Comparison of ENCODE assay signal across 19 cellular contexts in genomic region chr17:2610640-2611175, GRCh38. TPM values are rescaled to one million over a fixed set of nuclear protein-coding genes. Genes with fewer than 3 reads are reported as not detected.
A peak's percentile ranks its signal among the peaks of the same experiment; 100 is the strongest.
DNase-seq lines count a peak whose midpoint lies in the region; ATAC-seq, FAIRE-seq and TF ChIP-seq lines count a peak whose summit lies in the region.
"Had no signal": no experiment of that assay in that cellular context is flagged by ENCODE, and none has a peak within 500 bp of the region (broad histone marks: within the 10 kb centered on the region; RNA-seq: fewer than 3 reads in every experiment).

No MANE protein-coding gene starts in this region.

- H3K9me1 ChIP-seq in endothelial cell of umbilical vein (replicated peaks; ENCODE audit: control insufficient read depth, extremely low read depth, insufficient read depth, low read length), result peaks cover 2% of the 10 kb centered on the region

- H4K20me1 ChIP-seq in endothelial cell of umbilical vein (replicated peaks; ENCODE audit: control insufficient read depth, extremely low read depth, insufficient read depth, low read length), result peaks cover 14% of the 10 kb centered on the region

- no peaks in the 10 kb centered on the region for H3K27me3 Mint-ChIP-seq in activated T-cell treated with anti-CD3 and anti-CD28 coated beads, Interleukin-2, amount 50 U/mL, for 72 hours (ENCODE audit: low read depth)
- no peaks in the 10 kb centered on the region for H3K27me3 Mint-ChIP-seq in progenitor cell of endocrine pancreas
- H3K27me3 Mint-ChIP-seq: activated naive CD4-positive, alpha-beta T cell treated with anti-CD3 and anti-CD28 coated beads, Interleukin-2, amount 50 U/mL, for 24 hours had no signal

- H3K9ac ChIP-seq in endothelial cell of umbilical vein (replicated peaks; ENCODE audit: extremely low read depth, insufficient read depth, low read length), result no peak overlapping the region
- H3K9ac ChIP-seq: parathyroid adenoma had no signal

- TF ChIP-seq CTCF in endothelial cell of umbilical vein (IDR thresholded peaks at IDR 0.05; ENCODE audit: extremely low read depth in 1 of 2, insufficient read depth in 1 of 2, low read depth in 1 of 2, low read length in 2 of 2) (no peak), progenitor cell of endocrine pancreas (IDR thresholded peaks at IDR 0.05; ENCODE audit: unreplicated experiment) (no peak)

- dilution Hi-C loops in endothelial cell of umbilical vein (cut with MboI; ENCODE audit: extremely low pct_ligation_motif_present, low sequenced_read_pairs), result no loop called here

- CTCF ChIA-PET in endothelial cell of umbilical vein (lab: Charles Lee), result interaction anchor here (2.3 kb wide), 1 partner anchor 15 kb away, joined by 6 read pairs; no protein-coding TSS in a partner anchor

- H3K27me3 ChIP-seq in endothelial cell of umbilical vein (ENCODE audit: control insufficient read depth in 2 of 2, insufficient read depth in 2 of 2, low read length in 2 of 2), result no peaks in the 10 kb centered on the region
- H3K27me3 ChIP-seq: brain microvascular endothelial cell, gastroesophageal sphincter, stomach, upper lobe of left lung had no signal

- BruUV-seq in endothelial cell of umbilical vein (replicated peaks; lab: Mats Ljungman, UMichigan), result no TSS peak

- POLR2A ChIA-PET in endothelial cell of umbilical vein (lab: Charles Lee), result no interaction called here

- no peak for TF ChIP-seq POLR2A in endothelial cell of umbilical vein (IDR thresholded peaks at IDR 0.05; ENCODE audit: low read depth, low read length)

- DNase-seq in activated T-cell treated with anti-CD3 and anti-CD28 coated beads, Interleukin-2, amount 50 U/mL, for 72 hours, result no peak
- DNase-seq in activated T-cell treated with anti-CD3 and anti-CD28 coated beads, Interleukin-2, amount 50 U/mL, for 1 hour, result no peak
- DNase-seq in NCI-H524 (lab: John Stamatoyannopoulos, UW), result peak; percentile 25 to 73
- no peak for DNase-seq in endothelial cell of umbilical vein (ENCODE audit: low read depth, low spot score)
- no peak for DNase-seq in progenitor cell of endocrine pancreas (ENCODE audit: low spot score, unreplicated experiment)
- no peak for DNase-seq in C1 segment of cervical spinal cord (lab: John Stamatoyannopoulos, UW)
- DNase-seq in NCI-H2107 (lab: John Stamatoyannopoulos, UW), result no peak
- DNase-seq: activated CD8-positive, alpha-beta memory T cell treated with anti-CD3 and anti-CD28 coated beads, Interleukin-2, amount 50 U/mL, for 48 hours; brain microvascular endothelial cell; left colon; NCI-H1092 treated with DMSO at 0.1 percent for 48 hours; stomach; upper lobe of left lung had no signal

- H3K9me3 Mint-ChIP-seq in activated T-cell treated with anti-CD3 and anti-CD28 coated beads, Interleukin-2, amount 50 U/mL, for 72 hours, result no peaks in the 10 kb centered on the region
- H3K9me3 Mint-ChIP-seq in progenitor cell of endocrine pancreas (ENCODE audit: low read depth), result no peaks in the 10 kb centered on the region
- H3K9me3 Mint-ChIP-seq: activated naive CD4-positive, alpha-beta T cell treated with anti-CD3 and anti-CD28 coated beads, Interleukin-2, amount 50 U/mL, for 24 hours had no signal

- peak; percentile 56 for FAIRE-seq in endothelial cell of umbilical vein (lab: Jason Lieb, UNC)
- FAIRE-seq: RCC 7860 had no signal

- H3K4me1 ChIP-seq in endothelial cell of umbilical vein (ENCODE audit: control insufficient read depth, extremely low read depth, insufficient read depth, low read length), result no peaks in the 10 kb centered on the region

- no peak overlapping the region for H3K4me3 ChIP-seq in endothelial cell of umbilical vein (replicated peaks in 1 of 3; ENCODE audit: insufficient read depth in 1 of 3, low read depth in 1 of 3, low read length in 3 of 3)
- H3K4me3 ChIP-seq: gastroesophageal sphincter, stomach, upper lobe of left lung had no signal

- no peaks in the 10 kb centered on the region for H3K36me3 ChIP-seq in endothelial cell of umbilical vein (ENCODE audit: control insufficient read depth in 2 of 2, extremely low read depth in 1 of 2, insufficient read depth in 2 of 2, low read length in 2 of 2)
- H3K36me3 ChIP-seq: gastroesophageal sphincter had no signal

- peaks cover 0 to 4% of the 10 kb centered on the region in 2 donors for H3K36me3 Mint-ChIP-seq in activated T-cell treated with anti-CD3 and anti-CD28 coated beads, Interleukin-2, amount 50 U/mL, for 72 hours (ENCODE audit: insufficient read depth in 2 of 2)
- H3K36me3 Mint-ChIP-seq in progenitor cell of endocrine pancreas (ENCODE audit: insufficient read depth), result no peaks in the 10 kb centered on the region

- H2AFZ ChIP-seq in endothelial cell of umbilical vein (ENCODE audit: low read depth, low read length), result no peak overlapping the region
- H2AFZ ChIP-seq: parathyroid adenoma had no signal

- H3K27ac ChIP-seq in endothelial cell of umbilical vein (ENCODE audit: insufficient read depth, low read depth, low read length), result no peak overlapping the region
- H3K27ac ChIP-seq: brain microvascular endothelial cell, epithelial cell of prostate, gastroesophageal sphincter, parathyroid adenoma, stomach, upper lobe of left lung had no signal

- no peaks in the 10 kb centered on the region for H3K9me3 ChIP-seq in endothelial cell of umbilical vein (replicated peaks; ENCODE audit: control insufficient read depth, insufficient read depth, low read length)
- H3K9me3 ChIP-seq: gastroesophageal sphincter, stomach, upper lobe of left lung had no signal

- ATAC-seq in activated T-cell treated with anti-CD3 and anti-CD28 coated beads, Interleukin-2, amount 50 U/mL, for 72 hours (replicated peaks in 1 of 2), result peak; percentile 29 to 45
- ATAC-seq in HG03354 (IDR thresholded peaks at IDR 0.05; ENCODE audit: poor library complexity, severe bottlenecking, unreplicated experiment), result no peak
- ATAC-seq: gastroesophageal sphincter, left colon had no signal

- H3K27ac Mint-ChIP-seq in activated T-cell treated with anti-CD3 and anti-CD28 coated beads, Interleukin-2, amount 50 U/mL, for 72 hours, result peak overlapping the region; percentile 30
- H3K27ac Mint-ChIP-seq in progenitor cell of endocrine pancreas, result peak overlapping the region; percentile 10
- H3K27ac Mint-ChIP-seq: activated naive CD4-positive, alpha-beta T cell treated with anti-CD3 and anti-CD28 coated beads, Interleukin-2, amount 50 U/mL, for 24 hours had no signal

- H3K79me2 ChIP-seq in endothelial cell of umbilical vein (ENCODE audit: control insufficient read depth, insufficient read depth, low read length), result peaks cover 97% of the 10 kb centered on the region

- H3K4me2 ChIP-seq in endothelial cell of umbilical vein (ENCODE audit: insufficient read depth, low read length), result no peak overlapping the region

- H3K4me1 Mint-ChIP-seq in activated T-cell treated with anti-CD3 and anti-CD28 coated beads, Interleukin-2, amount 50 U/mL, for 72 hours (ENCODE audit: low read depth), result peaks cover 53% of the 10 kb centered on the region
- peaks cover 15% of the 10 kb centered on the region for H3K4me1 Mint-ChIP-seq in progenitor cell of endocrine pancreas (ENCODE audit: low read depth)

- no peak overlapping the region for H3K4me3 Mint-ChIP-seq in activated T-cell treated with anti-CD3 and anti-CD28 coated beads, Interleukin-2, amount 50 U/mL, for 72 hours
- H3K4me3 Mint-ChIP-seq in progenitor cell of endocrine pancreas (ENCODE audit: low read depth), result no peak overlapping the region
- H3K4me3 Mint-ChIP-seq: activated naive CD4-positive, alpha-beta T cell treated with anti-CD3 and anti-CD28 coated beads, Interleukin-2, amount 50 U/mL, for 24 hours had no signal

- intact Hi-C loops in endothelial cell of umbilical vein (cut with micrococcal nuclease), result no loop called here

TF ChIP-seq in endothelial cell of umbilical vein, 7 proteins besides CTCF, POLR2A, EP300 and RAD21:
- TF ChIP-seq EZH2 (IDR thresholded peaks at IDR 0.05; ENCODE audit: borderline replicate concordance, low read depth, low read length, severe bottlenecking) (no peak), JUN (IDR thresholded peaks at IDR 0.05; ENCODE audit: borderline replicate concordance, insufficient read depth, insufficient read length, low read depth) (no peak), FOS (IDR thresholded peaks at IDR 0.05; ENCODE audit: borderline replicate concordance, insufficient read depth, low read length) (no peak), GATA2 (IDR thresholded peaks at IDR 0.05; ENCODE audit: insufficient read depth, insufficient read length, low read depth, low read length) (no peak), MAX (IDR thresholded peaks at IDR 0.05; ENCODE audit: insufficient read depth, insufficient read length) (no peak), POLR2AphosphoS5 (IDR thresholded peaks at IDR 0.05; ENCODE audit: insufficient read depth, low read depth, low read length) (no peak)

RNA-seq across cellular contexts. Expression of gene PAFAH1B1, which starts 17.3 kb away (rescaled TPM):
- 100 to 1,000 TPM; 211 to 218 TPM for total RNA-seq in activated T-cell treated with anti-CD3 and anti-CD28 coated beads, Interleukin-2, amount 50 U/mL, for 72 hours
- 153 and 158 TPM in 2 replicates for total RNA-seq in endothelial cell of umbilical vein
- 46.4 and 46.5 TPM in 2 replicates for polyA plus RNA-seq in endothelial cell of umbilical vein
- 64.7 and 69.4 TPM in 2 replicates for polyA plus RNA-seq in endothelial cell of umbilical vein (2011; cell fraction: cytosol; rRNA removed)
- 81.8 and 105 TPM in 2 replicates for polyA plus RNA-seq in endothelial cell of umbilical vein (2011; cell fraction: nucleus; rRNA removed)
- polyA plus RNA-seq in endothelial cell of umbilical vein (2012), result 117 and 174 TPM in 2 replicates
- polyA minus RNA-seq in endothelial cell of umbilical vein, result 130 and 171 TPM in 2 replicates
- polyA minus RNA-seq in endothelial cell of umbilical vein (2011; cell fraction: cytosol; rRNA and poly(A)+ RNA removed), result 50.3 TPM
- polyA minus RNA-seq in endothelial cell of umbilical vein (2011; cell fraction: nucleus; rRNA and poly(A)+ RNA removed), result 71.7 and 110 TPM in 2 replicates
- total RNA-seq in progenitor cell of endocrine pancreas, result 138 and 140 TPM in 2 replicates

Comparison
In these comparisons a context has a peak if more than half of its experiments do, and no peak if none do; other contexts are left out.
1. DNase-seq: peak in NCI-H524 (2 of 2); none in activated T-cell treated with anti-CD3 and anti-CD28 coated beads, Interleukin-2, amount 50 U/mL, for 72 hours (0 of 2), activated T-cell treated with anti-CD3 and anti-CD28 coated beads, Interleukin-2, amount 50 U/mL, for 1 hour (single experiment), endothelial cell of umbilical vein (single experiment), progenitor cell of endocrine pancreas (single experiment), C1 segment of cervical spinal cord (0 of 14) and NCI-H2107 (single experiment).